Comparison of ENCODE assay signal across 13 cellular contexts in genomic region chr2:121008978-121009377, GRCh38.
A peak's percentile ranks its signal among the peaks of the same experiment; 100 is the strongest.
DNase-seq lines count a peak whose midpoint lies in the region; ATAC-seq and TF ChIP-seq lines count a peak whose summit lies in the region.
"Had no signal": no experiment of that assay in that cellular context is flagged by ENCODE, and none has a peak within 500 bp of the region (broad histone marks: within the 10 kb centered on the region; RNA-seq: fewer than 3 reads in every experiment).

No MANE protein-coding gene starts in this region.

- H4K20me1 ChIP-seq in OCI-LY1 (ENCODE audit: insufficient read depth, low read length), result no peaks in the 10 kb centered on the region
- H4K20me1 ChIP-seq in smooth muscle cell (ENCODE audit: low read depth), result no peaks in the 10 kb centered on the region

- intact Hi-C loops in MCF 10A (cut with micrococcal nuclease), result no loop called here
- intact Hi-C loops in breast epithelium (cut with DNase I; ENCODE audit: low total_unique reads), result no loop called here

- H3K9me2 ChIP-seq in OCI-LY1 (ENCODE audit: low read depth, low read length), result no peaks in the 10 kb centered on the region

- H3K27me3 ChIP-seq in breast epithelium (no peaks in the 10 kb centered on the region), OCI-LY1 (ENCODE audit: insufficient read depth, low read length) (no peaks in the 10 kb centered on the region), endodermal cell (ENCODE audit: control insufficient read depth, insufficient read depth, low read length, poor library complexity, severe bottlenecking) (peaks cover 15% of the 10 kb centered on the region), smooth muscle cell (ENCODE audit: low read depth) (no peaks in the 10 kb centered on the region)

- no peak overlapping the region for H3K27ac ChIP-seq in breast epithelium
- no peak overlapping the region for H3K27ac ChIP-seq in OCI-LY1 (ENCODE audit: low read depth, low read length, poor library complexity, severe bottlenecking)
- H3K27ac ChIP-seq in endodermal cell (ENCODE audit: low read depth, low read length), result no peak overlapping the region
- no peak overlapping the region for H3K27ac ChIP-seq in smooth muscle cell (ENCODE audit: low read depth)

- no peaks in the 10 kb centered on the region for H3K36me3 Mint-ChIP-seq in MCF 10A (ENCODE audit: insufficient read depth, unreplicated experiment)
- no peaks in the 10 kb centered on the region for H3K36me3 Mint-ChIP-seq in endodermal cell (ENCODE audit: low read depth)

- no peaks in the 10 kb centered on the region for H3K79me2 ChIP-seq in OCI-LY1 (ENCODE audit: insufficient read depth, low read length)
- H3K79me2 ChIP-seq in smooth muscle cell (ENCODE audit: low read depth), result no peaks in the 10 kb centered on the region

- H3F3A ChIP-seq in OCI-LY1 (ENCODE audit: insufficient read depth, low read length) (no peaks in the 10 kb centered on the region; the same call in 1 of the 2 replicates), smooth muscle cell (ENCODE audit: low read depth) (no peaks in the 10 kb centered on the region)

- H3K4me1 ChIP-seq in breast epithelium (no peaks in the 10 kb centered on the region), OCI-LY1 (ENCODE audit: insufficient read depth, low read length, severe bottlenecking) (no peaks in the 10 kb centered on the region), endodermal cell (ENCODE audit: control insufficient read depth, insufficient read depth, low read length) (no peaks in the 10 kb centered on the region), smooth muscle cell (ENCODE audit: low read depth) (no peaks in the 10 kb centered on the region)

- no peak overlapping the region for H3K9ac ChIP-seq in OCI-LY1 (ENCODE audit: low read length)
- no peak overlapping the region for H3K9ac ChIP-seq in endodermal cell (ENCODE audit: extremely low read depth, low read length, poor library complexity, severe bottlenecking)
- H3K9ac ChIP-seq in smooth muscle cell (ENCODE audit: low read depth), result no peak overlapping the region

- H3K27ac Mint-ChIP-seq in MCF 10A (ENCODE audit: low read depth, unreplicated experiment) (no peak overlapping the region), endodermal cell (no peak overlapping the region)
- H3K27ac Mint-ChIP-seq: activated naive CD4-positive, alpha-beta T cell treated with anti-CD3 and anti-CD28 coated beads for 36 hours; B cell; naive thymus-derived CD8-positive, alpha-beta T cell had no signal

- no peak overlapping the region for H2AFZ ChIP-seq in OCI-LY1 (ENCODE audit: low read length)
- no peak overlapping the region for H2AFZ ChIP-seq in smooth muscle cell (ENCODE audit: low read depth)

- no peak overlapping the region for H3K4me2 ChIP-seq in OCI-LY1 (ENCODE audit: low read length)
- H3K4me2 ChIP-seq in smooth muscle cell, result no peak overlapping the region

- H3K36me3 ChIP-seq in breast epithelium, result no peaks in the 10 kb centered on the region
- H3K36me3 ChIP-seq in OCI-LY1 (ENCODE audit: insufficient read depth, low read length), result no peaks in the 10 kb centered on the region
- no peaks in the 10 kb centered on the region for H3K36me3 ChIP-seq in endodermal cell (ENCODE audit: control insufficient read depth, insufficient read depth, low read length)
- no peaks in the 10 kb centered on the region for H3K36me3 ChIP-seq in smooth muscle cell (ENCODE audit: low read depth)

- DNase-seq in MCF 10A (ENCODE audit: unreplicated experiment) (peak; percentile 11), breast epithelium (ENCODE audit: low spot score in 2 of 2) (no peak), endodermal cell (peak; percentile 83), smooth muscle cell (lab: John Stamatoyannopoulos, UW; ENCODE audit: unreplicated experiment) (no peak), OCI-M2 (lab: John Stamatoyannopoulos, UW; ENCODE audit: unreplicated experiment) (no peak), activated gamma-delta T cell (lab: John Stamatoyannopoulos, UW) (no peak)
- DNase-seq: activated naive CD4-positive, alpha-beta T cell treated with anti-CD3 and anti-CD28 coated beads for 36 hours; effector CD8-positive, alpha-beta T cell; naive thymus-derived CD8-positive, alpha-beta T cell; NCI-H2107 had no signal

- ATAC-seq in GM21576 (IDR thresholded peaks at IDR 0.05; ENCODE audit: unreplicated experiment), result no peak
- ATAC-seq: naive thymus-derived CD8-positive, alpha-beta T cell had no signal

- 61 to 62% methylated on average over 4 to 5 of the region's 5 CpGs for WGBS in endodermal cell (ENCODE audit: insufficient coverage in 1 of 2, insufficient read length in 1 of 2), 2 experiments
- WGBS in smooth muscle cell (ENCODE audit: low lambda C conversion rate), result 54% methylated on average over 5 of the region's 5 CpGs

- H3K4me3 Mint-ChIP-seq in MCF 10A (ENCODE audit: unreplicated experiment), result no peak overlapping the region
- no peak overlapping the region for H3K4me3 Mint-ChIP-seq in endodermal cell
- H3K4me3 Mint-ChIP-seq: activated naive CD4-positive, alpha-beta T cell treated with anti-CD3 and anti-CD28 coated beads for 36 hours; B cell; naive thymus-derived CD8-positive, alpha-beta T cell had no signal

- TF ChIP-seq POLR2A in breast epithelium (IDR thresholded peaks at IDR 0.05), result no peak

- no peaks in the 10 kb centered on the region for H3K27me3 Mint-ChIP-seq in MCF 10A (ENCODE audit: insufficient read depth, unreplicated experiment)
- H3K27me3 Mint-ChIP-seq in endodermal cell (ENCODE audit: insufficient read depth), result peaks cover 52% of the 10 kb centered on the region

- H3K9me3 ChIP-seq in breast epithelium (peaks cover 0 to 7% of the 10 kb centered on the region in 2 donors), OCI-LY1 (ENCODE audit: low read length) (no peaks in the 10 kb centered on the region), endodermal cell (ENCODE audit: control insufficient read depth, low read length) (no peaks in the 10 kb centered on the region), smooth muscle cell (replicated peaks; ENCODE audit: low read depth) (no peaks in the 10 kb centered on the region)

- CTCF ChIA-PET in MCF 10A (lab: Yijun Ruan, JAX), result no interaction called here

- BruUV-seq in MCF 10A (replicated peaks; lab: Mats Ljungman, UMichigan), result no TSS peak

- H3K4me1 Mint-ChIP-seq in MCF 10A (ENCODE audit: insufficient read depth, unreplicated experiment) (peaks cover 12% of the 10 kb centered on the region), endodermal cell (no peaks in the 10 kb centered on the region)
- H3K4me1 Mint-ChIP-seq: B cell; naive thymus-derived CD8-positive, alpha-beta T cell had no signal

- peaks cover 24% of the 10 kb centered on the region for H3K9me3 Mint-ChIP-seq in MCF 10A (ENCODE audit: unreplicated experiment)
- H3K9me3 Mint-ChIP-seq in endodermal cell, result peaks cover 3% of the 10 kb centered on the region

- H3K4me3 ChIP-seq in breast epithelium (no peak overlapping the region), OCI-LY1 (ENCODE audit: low read depth, low read length, poor library complexity, severe bottlenecking) (no peak overlapping the region), endodermal cell (ENCODE audit: low read length) (no peak overlapping the region), smooth muscle cell (no peak overlapping the region)

- POLR2A ChIA-PET in MCF 10A (lab: Yijun Ruan, JAX), result no interaction called here

- TF ChIP-seq CTCF in MCF 10A (IDR thresholded peaks at IDR 0.05; ENCODE audit: unreplicated experiment) (peak; percentile 19), breast epithelium (IDR thresholded peaks at IDR 0.05) (no peak), OCI-LY1 (IDR thresholded peaks at IDR 0.05; ENCODE audit: low read length) (peak; percentile 36), endodermal cell (conservative IDR thresholded peaks at IDR 0.05) (peak; percentile 68), smooth muscle cell (IDR thresholded peaks at IDR 0.05; ENCODE audit: borderline replicate concordance, insufficient read depth, poor library complexity, severe bottlenecking) (peak; percentile 25)

Comparison
In these comparisons a context has a peak if more than half of its experiments do, and no peak if none do; other contexts are left out.
1. DNase-seq: peak in MCF 10A (single experiment) and endodermal cell (single experiment); none in breast epithelium (0 of 2), smooth muscle cell (single experiment), OCI-M2 (single experiment) and activated gamma-delta T cell (single experiment).
2. CTCF ChIP-seq: peak in MCF 10A (single experiment), OCI-LY1 (single experiment), endodermal cell (single experiment) and smooth muscle cell (single experiment); none in breast epithelium (0 of 3).